In the genomic region with DNA sequence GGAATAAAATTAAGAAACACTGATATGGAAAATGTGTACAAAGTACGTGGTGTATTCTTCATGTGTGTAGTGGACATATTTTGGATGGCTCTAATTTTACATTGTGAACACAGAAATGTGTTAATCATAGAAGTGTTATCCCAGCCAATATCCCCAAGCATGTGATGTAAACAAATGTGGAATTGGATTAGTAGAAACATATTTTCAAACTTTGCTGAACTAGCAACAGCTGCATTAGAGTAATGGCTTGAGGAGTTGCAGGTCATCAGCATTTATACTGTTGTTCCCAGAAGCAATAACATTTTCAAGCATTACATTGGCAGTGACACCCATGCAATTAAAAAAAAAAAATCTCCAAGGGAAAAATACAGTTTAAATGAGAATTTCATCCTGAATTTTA, we compare ENCODE assay signal across 20 cellular contexts.
DNase-seq lines count a peak whose midpoint lies in the region; ATAC-seq and TF ChIP-seq lines count a peak whose summit lies in the region.
"Had no signal": no experiment of that assay in that cellular context is flagged by ENCODE, and none has a peak within 500 bp of the region (broad histone marks: within the 10 kb centered on the region; RNA-seq: fewer than 3 reads in every experiment).

No MANE protein-coding gene starts in this region.

- H3K9ac ChIP-seq in GM23248, result no peak overlapping the region

- no peaks in the 10 kb centered on the region for H3K9me3 ChIP-seq in GM23248 (ENCODE audit: low read depth)
- H3K9me3 ChIP-seq in gastrocnemius medialis, result no peaks in the 10 kb centered on the region
- H3K9me3 ChIP-seq: BE2C had no signal

- H3K4me2 ChIP-seq in GM23248 (ENCODE audit: unreplicated experiment), result no peak overlapping the region
- H3K4me2 ChIP-seq: GM23338 had no signal

- TF ChIP-seq CTCF in retinal pigment epithelial cell (conservative IDR thresholded peaks at IDR 0.05; ENCODE audit: low read depth, low read length) (no peak), gastrocnemius medialis (IDR thresholded peaks at IDR 0.05 in 4 of 5, conservative IDR thresholded peaks at IDR 0.05 in 1 of 5) (no peak)

- H3K27ac ChIP-seq in GM23248 (no peak overlapping the region), gastrocnemius medialis (no peak overlapping the region)

- intact Hi-C loops in gastrocnemius medialis (cut with DNase I; ENCODE audit: low total_unique reads), result no loop called here

- WGBS in GM23248 (ENCODE audit: low coverage in 1 of 2, low lambda C conversion rate in 2 of 2, missing lambda C conversion rate in 2 of 2), 2 experiments, result 46 to 48% methylated on average over 1 of the region's 1 CpG

- H3K4me3 ChIP-seq in GM23248 (no peak overlapping the region), retinal pigment epithelial cell (ENCODE audit: low read length) (no peak overlapping the region), gastrocnemius medialis (no peak overlapping the region)
- H3K4me3 ChIP-seq: GM12878, GM23338 had no signal

- no peaks in the 10 kb centered on the region for H3K27me3 ChIP-seq in GM23248 (replicated peaks; ENCODE audit: insufficient read depth)
- no peaks in the 10 kb centered on the region for H3K27me3 ChIP-seq in gastrocnemius medialis
- H3K27me3 ChIP-seq: BE2C had no signal

- no peaks in the 10 kb centered on the region for H3K9me2 ChIP-seq in GM23248 (ENCODE audit: insufficient read depth)

- DNase-seq in GM23248 (no peak), LHCN-M2 (ENCODE audit: low read depth) (peak; percentile 62), fibroblast of gingiva (ENCODE audit: low read depth) (peak; percentile 76), retinal pigment epithelial cell (ENCODE audit: low read depth) (peak; percentile 2), KG1 (lab: John Stamatoyannopoulos, UW) (no peak), gastrocnemius medialis (no peak)
- DNase-seq: BE2C; C1 segment of cervical spinal cord; CD4-positive, CD25-positive, alpha-beta regulatory T cell; CD8-positive, alpha-beta memory T cell; COR-L47; DMS 273 treated with DMSO at 0.1 percent for 48 hours; DMS53; DND-41; EL; H7 had no signal

- ATAC-seq in gastrocnemius medialis (no peak), GM18517 (IDR thresholded peaks at IDR 0.05; ENCODE audit: unreplicated experiment) (no peak)
- ATAC-seq: GM12878, GM23338, HepG2 had no signal

- no peak for TF ChIP-seq POLR2A in gastrocnemius medialis (IDR thresholded peaks at IDR 0.05)

- peak overlapping the region; percentile 17 for H2AFZ ChIP-seq in GM23248
- H2AFZ ChIP-seq: GM23338 had no signal

- in situ Hi-C loops in GM23248 (cut with MboI) (no loop called here), gastrocnemius medialis (cut with MboI; ENCODE audit: low sequenced_read_pairs in 4 of 4) (no loop called here)

- H4K20me1 ChIP-seq in GM23248 (ENCODE audit: insufficient read depth), result no peaks in the 10 kb centered on the region

- H3K36me3 ChIP-seq in GM23248 (ENCODE audit: low read depth) (no peaks in the 10 kb centered on the region), gastrocnemius medialis (no peaks in the 10 kb centered on the region)
- H3K36me3 ChIP-seq: BE2C had no signal

- peaks cover 6% of the 10 kb centered on the region for H3K4me1 ChIP-seq in GM23248 (ENCODE audit: insufficient read depth)
- H3K4me1 ChIP-seq in gastrocnemius medialis, result no peaks in the 10 kb centered on the region
- H3K4me1 ChIP-seq: BE2C had no signal

- no peaks in the 10 kb centered on the region for H3K79me2 ChIP-seq in GM23248 (ENCODE audit: insufficient read depth)

- H3F3A ChIP-seq in GM23248 (ENCODE audit: insufficient read depth), result no peaks in the 10 kb centered on the region

Comparison
In these comparisons a context has a peak if more than half of its experiments do, and no peak if none do; other contexts are left out.
1. DNase-seq: peak in LHCN-M2 (single experiment), fibroblast of gingiva (single experiment) and retinal pigment epithelial cell (single experiment); none in GM23248 (single experiment), KG1 (single experiment) and gastrocnemius medialis (0 of 2).